ENCODE assay signal across 11 cellular contexts in genomic region chr2:227374158-227374557, GRCh38. TPM values are rescaled to one million over a fixed set of nuclear protein-coding genes. Genes with fewer than 3 reads are reported as not detected.
DNase-seq lines count a peak whose midpoint lies in the region; ATAC-seq and TF ChIP-seq lines count a peak whose summit lies in the region.
"Had no signal": no experiment of that assay in that cellular context is flagged by ENCODE, and none has a peak within 500 bp of the region (broad histone marks: within the 10 kb centered on the region; RNA-seq: fewer than 3 reads in every experiment).

No MANE protein-coding gene starts in this region.

- H3K36me3 Mint-ChIP-seq in activated CD8-positive, alpha-beta memory T cell treated with anti-CD3 and anti-CD28 coated beads, Interleukin-2, amount 10 ng/mL, durations not matched to agents 7 days and 5 days = no peaks in the 10 kb centered on the region
- H3K36me3 Mint-ChIP-seq in progenitor cell of endocrine pancreas (ENCODE audit: insufficient read depth) = no peaks in the 10 kb centered on the region

- in situ Hi-C loops in astrocyte of the spinal cord (cut with HindIII; ENCODE audit: low sequenced_read_pairs) = no loop called here

- no peaks in the 10 kb centered on the region for H3K9me3 ChIP-seq in PC-3 (ENCODE audit: low read length)
- H3K9me3 ChIP-seq: sigmoid colon had no signal

- POLR2A ChIA-PET in PC-3 (lab: Charles Lee; ENCODE audit: unreplicated experiment) = no interaction called here

- H3K4me3 ChIP-seq in PC-3 (ENCODE audit: low read length) = no peak overlapping the region
- no peak overlapping the region for H3K4me3 ChIP-seq in astrocyte of the spinal cord (ENCODE audit: low read depth, low read length)
- H3K4me3 ChIP-seq: sigmoid colon had no signal

- H3K4me2 ChIP-seq in PC-3 (ENCODE audit: low read length) = 0 out of 2 replicates have a peak overlapping the region, but pooled peaks have one; percentile 21

- H3K36me3 ChIP-seq in PC-3 (ENCODE audit: low read depth, low read length) = no peaks in the 10 kb centered on the region
- H3K36me3 ChIP-seq: sigmoid colon had no signal

- no peaks in the 10 kb centered on the region for H4K20me1 ChIP-seq in PC-3 (ENCODE audit: low read length)

- H3F3A ChIP-seq in PC-3 (ENCODE audit: low read length, unreplicated experiment) = no peaks in the 10 kb centered on the region

- H3K9me3 Mint-ChIP-seq in activated CD8-positive, alpha-beta memory T cell treated with anti-CD3 and anti-CD28 coated beads, Interleukin-2, amount 10 ng/mL, durations not matched to agents 7 days and 5 days (ENCODE audit: low read depth) = no peaks in the 10 kb centered on the region
- no peaks in the 10 kb centered on the region for H3K9me3 Mint-ChIP-seq in progenitor cell of endocrine pancreas (ENCODE audit: low read depth)

- TF ChIP-seq CTCF in PC-3 (conservative IDR thresholded peaks at IDR 0.05; ENCODE audit: low read depth, low read length) = no peak
- TF ChIP-seq CTCF in astrocyte of the spinal cord (IDR thresholded peaks at IDR 0.05; ENCODE audit: low read depth, low read length) = no peak
- TF ChIP-seq CTCF in progenitor cell of endocrine pancreas (IDR thresholded peaks at IDR 0.05; ENCODE audit: unreplicated experiment) = no peak

- no peaks in the 10 kb centered on the region for H3K27me3 ChIP-seq in PC-3 (ENCODE audit: low read length)

- DNase-seq in activated CD8-positive, alpha-beta memory T cell treated with anti-CD3 and anti-CD28 coated beads, Interleukin-2, amount 10 ng/mL, durations not matched to agents 7 days and 5 days = peak; percentile 68
- DNase-seq in activated CD8-positive, alpha-beta memory T cell treated with anti-CD3 and anti-CD28 coated beads, Interleukin-2, amount 50 U/mL, for 48 hours = no peak
- DNase-seq in PC-3 (peak; percentile 26), astrocyte of the spinal cord (ENCODE audit: low read depth, low spot score) (peak; percentile 59), progenitor cell of endocrine pancreas (ENCODE audit: low spot score, unreplicated experiment) (no peak), kidney glomerular epithelial cell (lab: John Stamatoyannopoulos, UW) (no peak)
- DNase-seq in stimulated activated CD8-positive, alpha-beta memory T cell treated with anti-CD3 and anti-CD28 coated beads, Interleukin-4, amount 100 ng/mL, for 48 hours = peak; percentile 43
- DNase-seq: foreskin fibroblast, sigmoid colon had no signal

- no peak overlapping the region for H2AFZ ChIP-seq in PC-3 (ENCODE audit: low read length)

- H3K79me2 ChIP-seq in PC-3 (ENCODE audit: low read length) = no peaks in the 10 kb centered on the region

- no peak overlapping the region for H3K27ac Mint-ChIP-seq in activated CD8-positive, alpha-beta memory T cell treated with anti-CD3 and anti-CD28 coated beads, Interleukin-2, amount 10 ng/mL, durations not matched to agents 7 days and 5 days
- H3K27ac Mint-ChIP-seq in progenitor cell of endocrine pancreas = no peak overlapping the region

- H3K4me3 Mint-ChIP-seq in activated CD8-positive, alpha-beta memory T cell treated with anti-CD3 and anti-CD28 coated beads, Interleukin-2, amount 10 ng/mL, durations not matched to agents 7 days and 5 days = no peak overlapping the region
- no peak overlapping the region for H3K4me3 Mint-ChIP-seq in progenitor cell of endocrine pancreas (ENCODE audit: low read depth)

- no peak overlapping the region for H3K27ac ChIP-seq in PC-3 (ENCODE audit: low read length)
- H3K27ac ChIP-seq: sigmoid colon had no signal

- no peak overlapping the region for H3K9ac ChIP-seq in PC-3 (ENCODE audit: low read length)

- no peaks in the 10 kb centered on the region for H3K9me2 ChIP-seq in PC-3 (replicated peaks; ENCODE audit: low read length)

- H3K4me1 ChIP-seq in PC-3 (ENCODE audit: insufficient read depth, low read length) = peaks cover 13% of the 10 kb centered on the region
- H3K4me1 ChIP-seq: sigmoid colon had no signal

- no TSS peak for BruUV-seq in PC-3 (replicated peaks; lab: Mats Ljungman, UMichigan)

- peaks cover 6% of the 10 kb centered on the region for H3K4me1 Mint-ChIP-seq in activated CD8-positive, alpha-beta memory T cell treated with anti-CD3 and anti-CD28 coated beads, Interleukin-2, amount 10 ng/mL, durations not matched to agents 7 days and 5 days
- H3K4me1 Mint-ChIP-seq in progenitor cell of endocrine pancreas (ENCODE audit: low read depth) = no peaks in the 10 kb centered on the region

- intact Hi-C loops in PC-3 (cut with micrococcal nuclease) = no loop called here

- CTCF ChIA-PET in activated CD8-positive, alpha-beta memory T cell treated with anti-CD3 and anti-CD28 coated beads, Interleukin-2, amount 10 ng/mL, durations not matched to agents 7 days and 5 days (lab: Charles Lee) = no interaction called here
- CTCF ChIA-PET in PC-3 (lab: Charles Lee) = no interaction called here

- peak; percentile 64 for ATAC-seq in activated CD8-positive, alpha-beta memory T cell treated with anti-CD3 and anti-CD28 coated beads, Interleukin-2, amount 10 ng/mL, durations not matched to agents 7 days and 5 days
- ATAC-seq in PC-3 (peak; percentile 46; the same call in 1 of the 2 replicates), GM18873 (IDR thresholded peaks at IDR 0.05; ENCODE audit: low FRiP score, unreplicated experiment) (no peak)

- H3K27me3 Mint-ChIP-seq in activated CD8-positive, alpha-beta memory T cell treated with anti-CD3 and anti-CD28 coated beads, Interleukin-2, amount 10 ng/mL, durations not matched to agents 7 days and 5 days = peaks cover 11% of the 10 kb centered on the region
- no peaks in the 10 kb centered on the region for H3K27me3 Mint-ChIP-seq in progenitor cell of endocrine pancreas

RNA-seq across cellular contexts. Expression of gene TM4SF20, which starts 4.9 kb away (rescaled TPM):
- not detected for total RNA-seq in activated CD8-positive, alpha-beta memory T cell treated with anti-CD3 and anti-CD28 coated beads, Interleukin-2, amount 10 ng/mL, durations not matched to agents 7 days and 5 days
- total RNA-seq in PC-3 (2014; rRNA removed) (not detected in 2 replicates), progenitor cell of endocrine pancreas (not detected in 2 replicates)
- total RNA-seq: sigmoid colon, urinary bladder had no signal

RNA-seq across cellular contexts. Expression of gene SCYGR1, which starts 13.6 kb away (rescaled TPM):
- total RNA-seq in activated CD8-positive, alpha-beta memory T cell treated with anti-CD3 and anti-CD28 coated beads, Interleukin-2, amount 10 ng/mL, durations not matched to agents 7 days and 5 days = not detected
- total RNA-seq in PC-3 (2014; rRNA removed) (not detected in 2 replicates), progenitor cell of endocrine pancreas (not detected in 2 replicates)
- total RNA-seq: sigmoid colon, urinary bladder had no signal

RNA-seq across cellular contexts. Expression of gene MFF, which starts 49.1 kb away (rescaled TPM):
- total RNA-seq in activated CD8-positive, alpha-beta memory T cell treated with anti-CD3 and anti-CD28 coated beads, Interleukin-2, amount 10 ng/mL, durations not matched to agents 7 days and 5 days = 10 to 100 TPM; 63.7 to 70.6 TPM
- 85.6 and 103 TPM in 2 replicates for total RNA-seq in PC-3 (2014; rRNA removed)
- 84.8 and 94.7 TPM in 2 replicates for total RNA-seq in progenitor cell of endocrine pancreas

Comparison
In these comparisons a context has a peak if more than half of its experiments do, and no peak if none do; other contexts are left out.
1. DNase-seq: peak in activated CD8-positive, alpha-beta memory T cell treated with anti-CD3 and anti-CD28 coated beads, Interleukin-2, amount 10 ng/mL, durations not matched to agents 7 days and 5 days (single experiment), PC-3 (single experiment), astrocyte of the spinal cord (single experiment) and stimulated activated CD8-positive, alpha-beta memory T cell treated with anti-CD3 and anti-CD28 coated beads, Interleukin-4, amount 100 ng/mL, for 48 hours (single experiment); none in activated CD8-positive, alpha-beta memory T cell treated with anti-CD3 and anti-CD28 coated beads, Interleukin-2, amount 50 U/mL, for 48 hours (single experiment), progenitor cell of endocrine pancreas (single experiment) and kidney glomerular epithelial cell (single experiment).